13 cellular contexts compared by ENCODE assay signal in genomic region chr2:71778514-71779305, GRCh38.
DNase-seq lines count a peak whose midpoint lies in the region; ATAC-seq and TF ChIP-seq lines count a peak whose summit lies in the region.
"Had no signal": no experiment of that assay in that cellular context is flagged by ENCODE, and none has a peak within 500 bp of the region (broad histone marks: within the 10 kb centered on the region; RNA-seq: fewer than 3 reads in every experiment).

No MANE protein-coding gene starts in this region.

- intact Hi-C loops in IMR-90 (cut with micrococcal nuclease) (no loop called here), mammary epithelial cell (cut with micrococcal nuclease) (no loop called here), ascending aorta (cut with DNase I) (no loop called here)

- in situ Hi-C loops in IMR-90 (cut with MboI; ENCODE audit: low sequenced_read_pairs), result loop anchor here (25.0 kb wide), 1 partner anchor 959 kb away; no protein-coding TSS in a partner anchor
- in situ Hi-C loops in mammary epithelial cell (cut with MboI; ENCODE audit: low sequenced_read_pairs in 2 of 2), result no loop called here

- H3K18ac ChIP-seq in IMR-90 (ENCODE audit: low read depth, low read length) (no peak overlapping the region), mesenchymal stem cell (ENCODE audit: low read depth in 1 of 2, low read length in 2 of 2) (peak overlapping the region in 1 of 2 experiments; percentile 38)

- CTCF ChIA-PET in BJ (lab: Yijun Ruan, JAX) (interaction anchor here (0.9 to 4.7 kb wide), 4 partner anchors 10 to 27 kb away, joined by 3 to 27 read pairs (median 8); no protein-coding TSS in a partner anchor), IMR-90 (lab: Yijun Ruan, JAX) (interaction anchor here (1.2 to 1.3 kb wide), 3 partner anchors 11 to 31 kb away, joined by 3 to 8 read pairs (median 5); no protein-coding TSS in a partner anchor), mammary epithelial cell (lab: Charles Lee; ENCODE audit: low non-redundant PET) (interaction anchor here (0.6 kb wide), 1 partner anchor 17 kb away, joined by 3 read pairs; no protein-coding TSS in a partner anchor)

- H3K9me1 ChIP-seq in IMR-90 (ENCODE audit: insufficient read depth, low read length), result peaks cover 10% of the 10 kb centered on the region; the same call in 1 of the 2 replicates

- no peak overlapping the region; the same call in 1 of the 2 replicates for H4K91ac ChIP-seq in IMR-90 (ENCODE audit: insufficient read depth, low read depth, low read length)
- H4K91ac ChIP-seq in mesenchymal stem cell (ENCODE audit: low read length), result no peak overlapping the region

- peak overlapping the region in 1 of 2 experiments; percentile 10 for H2BK12ac ChIP-seq in mesenchymal stem cell (ENCODE audit: low read length in 2 of 2)

- H3K4me2 ChIP-seq in IMR-90 (ENCODE audit: low read depth, low read length) (no peak overlapping the region), mammary epithelial cell (ENCODE audit: insufficient read depth, low read depth, low read length) (no peak overlapping the region), mesenchymal stem cell (ENCODE audit: low read length, poor library complexity, severe bottlenecking) (no peak overlapping the region)

- H2BK20ac ChIP-seq in IMR-90 (ENCODE audit: low read depth, low read length), result no peak overlapping the region

- POLR2A ChIA-PET in BJ (lab: Charles Lee), result interaction anchor here (0.6 to 0.7 kb wide), 2 partner anchors 167 to 861 kb away, joined by 3 read pairs; no protein-coding TSS in a partner anchor
- POLR2A ChIA-PET in IMR-90 (lab: Charles Lee; ENCODE audit: unreplicated experiment), result no interaction called here

- H3K4me3 ChIP-seq in BJ (ENCODE audit: low read depth, low read length), result no peak overlapping the region
- H3K4me3 ChIP-seq in IMR-90 (ENCODE audit: insufficient read depth, low read depth, low read length), result no peak overlapping the region
- no peak overlapping the region for H3K4me3 ChIP-seq in mammary epithelial cell (replicated peaks in 1 of 3; ENCODE audit: insufficient read depth in 1 of 3, low read depth in 2 of 3, low read length in 3 of 3)
- no peak overlapping the region for H3K4me3 ChIP-seq in mesenchymal stem cell (ENCODE audit: insufficient read depth in 1 of 2, low read depth in 1 of 2, low read length in 2 of 2)
- H3K4me3 ChIP-seq in ascending aorta, result no peak overlapping the region

- H2BK5ac ChIP-seq in IMR-90 (ENCODE audit: low read depth, low read length, poor library complexity, severe bottlenecking) (no peak overlapping the region), mesenchymal stem cell (ENCODE audit: low read depth, low read length, poor library complexity, severe bottlenecking) (no peak overlapping the region)

- DNase-seq in BJ (ENCODE audit: low read depth) (no peak), IMR-90 (no peak), mammary epithelial cell (no peak), mesenchymal stem cell (peak; percentile 55), ascending aorta (ENCODE audit: low spot score in 2 of 2) (no peak), NCI-H345 (lab: John Stamatoyannopoulos, UW) (no peak)
- DNase-seq: activated CD8-positive, alpha-beta T cell treated with anti-CD3 and anti-CD28 coated beads, Interleukin-2, amount 10 ng/mL, durations not matched to agents 7 days and 5 days; effector memory CD8-positive, alpha-beta T cell; midbrain; NCI-H1436 treated with DMSO at 0.1 percent for 48 hours; stimulated activated CD4-positive, alpha-beta T cell treated with anti-CD3 and anti-CD28 coated beads, Interleukin-4, amount 100 ng/mL, for 24 hours had no signal

- no peak overlapping the region for H3K14ac ChIP-seq in IMR-90 (replicated peaks; ENCODE audit: low read depth, low read length)
- H3K14ac ChIP-seq in mesenchymal stem cell (ENCODE audit: low read length in 2 of 2), result no peak overlapping the region

- peak; percentile 9; the same call in 1 of the 2 replicates for ATAC-seq in IMR-90 (ENCODE audit: low read depth)
- ATAC-seq in HG02642 (IDR thresholded peaks at IDR 0.05; ENCODE audit: poor library complexity, unreplicated experiment), result no peak
- no peak for ATAC-seq in HG03045 (IDR thresholded peaks at IDR 0.05; ENCODE audit: unreplicated experiment)
- ATAC-seq: activated CD8-positive, alpha-beta T cell treated with anti-CD3 and anti-CD28 coated beads, Interleukin-2, amount 10 ng/mL, durations not matched to agents 7 days and 5 days; effector memory CD8-positive, alpha-beta T cell had no signal

- TF ChIP-seq RAD21 in IMR-90 (IDR thresholded peaks at IDR 0.05; ENCODE audit: low read length), result 0 out of 2 replicates have a peak, but pooled peaks have one; percentile 14

- H4K20me1 ChIP-seq in IMR-90 (ENCODE audit: insufficient read depth, low read length) (no peaks in the 10 kb centered on the region; the same call in 1 of the 2 replicates), mammary epithelial cell (ENCODE audit: insufficient read depth, low read length) (no peaks in the 10 kb centered on the region)

- H3K27ac ChIP-seq in IMR-90 (ENCODE audit: insufficient read depth, low read length), result no peak overlapping the region
- no peak overlapping the region for H3K27ac ChIP-seq in mammary epithelial cell (ENCODE audit: insufficient read depth, low read depth, low read length)
- no peak overlapping the region for H3K27ac ChIP-seq in mesenchymal stem cell (ENCODE audit: low read length, poor library complexity, severe bottlenecking)
- H3K27ac ChIP-seq in ascending aorta, result peak overlapping the region in 1 of 2 donors; percentile 3

- H3K79me1 ChIP-seq in IMR-90 (ENCODE audit: low read depth in 1 of 2, low read length in 2 of 2) (no peaks in the 10 kb centered on the region), mesenchymal stem cell (replicated peaks; ENCODE audit: low read length, poor library complexity, severe bottlenecking) (no peaks in the 10 kb centered on the region)

- no peaks in the 10 kb centered on the region for H3K79me2 ChIP-seq in mammary epithelial cell (ENCODE audit: insufficient read depth, low read length)

- H4K8ac ChIP-seq in IMR-90 (ENCODE audit: low read depth in 2 of 2, low read length in 2 of 2) (no peak overlapping the region), mesenchymal stem cell (ENCODE audit: low read length) (no peak overlapping the region)

- TF ChIP-seq POLR2A in IMR-90 (IDR thresholded peaks at IDR 0.05; ENCODE audit: low read depth, low read length), result no peak

- peaks cover 7% of the 10 kb centered on the region; the same call in 1 of the 2 replicates for H3K27me3 ChIP-seq in BJ (ENCODE audit: control insufficient read depth, insufficient read depth, low read length)
- H3K27me3 ChIP-seq in IMR-90 (ENCODE audit: control insufficient read depth, insufficient read depth, low read length), result peaks cover 18% of the 10 kb centered on the region
- peaks cover 2% of the 10 kb centered on the region for H3K27me3 ChIP-seq in mammary epithelial cell (ENCODE audit: insufficient read depth, low read length)
- peaks cover 0 to 58% of the 10 kb centered on the region in 2 experiments for H3K27me3 ChIP-seq in mesenchymal stem cell (ENCODE audit: control insufficient read depth in 1 of 2, insufficient read depth in 1 of 2, low read length in 2 of 2)
- H3K27me3 ChIP-seq in ascending aorta, result no peaks in the 10 kb centered on the region

- peak; percentile 37 for TF ChIP-seq CTCF in BJ (IDR thresholded peaks at IDR 0.05; ENCODE audit: insufficient read depth, low read depth, low read length)
- TF ChIP-seq CTCF in IMR-90 (conservative IDR thresholded peaks at IDR 0.05; ENCODE audit: low read depth, low read length), result no peak
- peak; percentile 19 to 27 for TF ChIP-seq CTCF in mammary epithelial cell (conservative IDR thresholded peaks at IDR 0.05 in 1 of 2, IDR thresholded peaks at IDR 0.05 in 1 of 2; ENCODE audit: extremely low read depth in 1 of 2, insufficient read depth in 1 of 2, low read depth in 1 of 2, low read length in 2 of 2)
- peak in 1 of 3 experiments; percentile 22 for TF ChIP-seq CTCF in ascending aorta (IDR thresholded peaks at IDR 0.05)

- no TSS peak for BruUV-seq in IMR-90 (replicated peaks; lab: Mats Ljungman, UMichigan)
- no TSS peak for BruUV-seq in mammary epithelial cell (replicated peaks; lab: Mats Ljungman, UMichigan)

- H3K4ac ChIP-seq in IMR-90 (ENCODE audit: low read depth, low read length) (no peak overlapping the region; the same call in 1 of the 2 replicates), mesenchymal stem cell (ENCODE audit: low read depth in 1 of 2, low read length in 2 of 2) (no peak overlapping the region)

- no peak overlapping the region; the same call in 1 of the 2 replicates for H2BK120ac ChIP-seq in IMR-90 (ENCODE audit: low read depth, low read length)
- no peak overlapping the region for H2BK120ac ChIP-seq in mesenchymal stem cell (ENCODE audit: low read depth, low read length)

- no peaks in the 10 kb centered on the region for H3K9me3 ChIP-seq in IMR-90 (ENCODE audit: control insufficient read depth, insufficient read depth, low read length)
- no peaks in the 10 kb centered on the region for H3K9me3 ChIP-seq in mammary epithelial cell (replicated peaks; ENCODE audit: insufficient read depth, low read length)
- no peaks in the 10 kb centered on the region for H3K9me3 ChIP-seq in mesenchymal stem cell (ENCODE audit: control insufficient read depth, low read length)
- H3K9me3 ChIP-seq in ascending aorta, result no peaks in the 10 kb centered on the region

- H3K56ac ChIP-seq in IMR-90 (ENCODE audit: extremely low read depth, insufficient read depth, low read length), result no peak overlapping the region

- dilution Hi-C loops in IMR-90 (cut with HindIII; ENCODE audit: low sequenced_read_pairs, unreplicated experiment) (no loop called here), mammary epithelial cell (cut with HindIII; ENCODE audit: low sequenced_read_pairs) (no loop called here)

- no peak overlapping the region for H2AK9ac ChIP-seq in IMR-90 (replicated peaks; ENCODE audit: low read depth, low read length, poor library complexity)

- WGBS in IMR-90 (ENCODE audit: extremely low coverage in 2 of 2, insufficient read length in 1 of 2), 2 experiments, result 56% methylated on average over 2 of the region's 4 CpGs; no CpG with 5 or more reads in 1 of the 2 experiments
- WGBS in mammary epithelial cell (ENCODE audit: low coverage, missing lambda C conversion rate), result 54% methylated on average over 4 of the region's 4 CpGs
- WGBS in mesenchymal stem cell, result 64% methylated on average over 4 of the region's 4 CpGs

- H3K23ac ChIP-seq in IMR-90 (ENCODE audit: low read depth, low read length) (no peak overlapping the region), mesenchymal stem cell (ENCODE audit: low read length in 2 of 2) (no peak overlapping the region)

- H4K5ac ChIP-seq in IMR-90 (ENCODE audit: low read depth, low read length), result no peak overlapping the region

- H2BK15ac ChIP-seq in IMR-90 (ENCODE audit: low read depth, low read length), result no peak overlapping the region
- H2BK15ac ChIP-seq in mesenchymal stem cell (ENCODE audit: low read depth, poor library complexity, severe bottlenecking), result peak overlapping the region; percentile 21

- H3K36me3 ChIP-seq in BJ (ENCODE audit: control insufficient read depth, insufficient read depth, low read length) (no peaks in the 10 kb centered on the region), IMR-90 (ENCODE audit: control insufficient read depth, insufficient read depth, low read length) (no peaks in the 10 kb centered on the region), mammary epithelial cell (ENCODE audit: insufficient read depth, low read length) (no peaks in the 10 kb centered on the region), mesenchymal stem cell (ENCODE audit: control insufficient read depth in 1 of 2, insufficient read depth in 2 of 2, low read depth in 1 of 2, low read length in 2 of 2) (no peaks in the 10 kb centered on the region), ascending aorta (no peaks in the 10 kb centered on the region)

- H3K4me1 ChIP-seq in IMR-90 (ENCODE audit: control insufficient read depth, insufficient read depth, low read length) (peaks cover 9% of the 10 kb centered on the region), mammary epithelial cell (ENCODE audit: insufficient read depth, low read length) (no peaks in the 10 kb centered on the region), mesenchymal stem cell (ENCODE audit: control insufficient read depth, insufficient read depth, low read depth, low read length) (peaks cover 12% of the 10 kb centered on the region), ascending aorta (peaks cover 0 to 7% of the 10 kb centered on the region in 2 donors)

- H3K9ac ChIP-seq in IMR-90 (ENCODE audit: low read depth, low read length), result no peak overlapping the region
- no peak overlapping the region for H3K9ac ChIP-seq in mammary epithelial cell (ENCODE audit: insufficient read depth, low read length)
- H3K9ac ChIP-seq in mesenchymal stem cell (ENCODE audit: low read length), result no peak overlapping the region

- H2AFZ ChIP-seq in IMR-90 (replicated peaks; ENCODE audit: low read length, poor library complexity) (no peak overlapping the region), mammary epithelial cell (ENCODE audit: low read depth, low read length) (no peak overlapping the region), mesenchymal stem cell (ENCODE audit: low read depth, low read length) (no peak overlapping the region)

- no peak overlapping the region for H2AK5ac ChIP-seq in IMR-90 (ENCODE audit: low read depth, low read length)
- no peak overlapping the region for H2AK5ac ChIP-seq in mesenchymal stem cell (ENCODE audit: low read length, severe bottlenecking)
